Comparison of ENCODE assay signal across 7 cellular contexts in genomic region chr4:72911316-72911715, GRCh38.
"Had no signal": no experiment of that assay in that cellular context is flagged by ENCODE, and none has a peak within 500 bp of the region (broad histone marks: within the 10 kb centered on the region; RNA-seq: fewer than 3 reads in every experiment).

No MANE protein-coding gene starts in this region.

- FAIRE-seq: G401.6, GM12891, GM12892, GM18507, GM19239 had no signal

- DNase-seq: GDM1, GF-D8 had no signal
